In the genomic region with DNA sequence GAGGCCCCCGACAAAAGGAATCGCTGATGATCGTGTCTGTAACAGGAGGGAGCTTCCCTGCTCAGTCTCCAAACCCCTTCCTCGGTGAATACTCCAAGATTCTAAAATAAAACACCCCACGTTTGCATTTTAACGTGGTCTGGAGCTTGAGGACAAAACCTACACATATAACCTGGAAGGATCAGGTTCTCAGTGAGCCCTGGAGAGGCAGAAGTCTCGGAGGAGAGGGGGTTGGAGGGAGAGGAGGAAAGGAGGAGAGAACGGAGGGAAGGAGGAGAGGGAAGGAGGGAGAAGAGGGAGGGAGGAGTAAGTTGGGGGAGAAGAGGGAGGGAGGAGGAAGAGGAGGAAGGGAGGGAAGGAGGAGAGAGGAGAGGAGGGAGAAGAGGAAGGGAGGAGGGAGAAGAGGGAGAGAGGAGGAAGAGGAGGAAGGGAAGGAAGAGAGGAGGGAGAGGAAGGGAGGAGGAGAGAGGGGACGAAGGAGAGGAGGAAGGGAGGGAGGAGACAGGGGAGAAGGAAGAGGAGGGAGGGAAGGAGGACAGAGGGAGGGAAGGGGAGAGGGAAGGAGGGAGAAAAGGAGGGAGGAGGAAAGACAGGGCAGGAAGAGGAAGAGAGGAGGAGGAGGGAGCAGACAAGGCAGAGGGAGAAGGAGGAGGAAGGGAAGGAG, we compare ENCODE assay signal across 1 cellular context.
TF ChIP-seq lines count a peak whose summit lies in the region.

No MANE protein-coding gene starts in this region.

TF ChIP-seq in K562, 482 proteins besides CTCF, POLR2A, EP300 and RAD21 (continues in another document):
- TF ChIP-seq ZNF263 (CRISPR knock-in tag; IDR thresholded peaks at IDR 0.05; ENCODE audit: borderline replicate concordance) (peak; percentile 92), RBM14 (IDR thresholded peaks at IDR 0.05; ENCODE audit: borderline replicate concordance, insufficient read depth, low read depth, low read length) (no peak), HDGF (IDR thresholded peaks at IDR 0.05) (peak; percentile 69; the same call in 1 of the 2 replicates), ZNF146 (CRISPR knock-in tag; IDR thresholded peaks at IDR 0.05; ENCODE audit: unreplicated experiment) (no peak), MLLT1 (IDR thresholded peaks at IDR 0.05) (0 out of 4 replicates have a peak, but pooled peaks have one; percentile 59), ZNF217 (CRISPR knock-in tag; IDR thresholded peaks at IDR 0.05) (no peak), CC2D1A (IDR thresholded peaks at IDR 0.05) (peak; percentile 47; the same call in 1 of the 2 replicates), BCLAF1 (IDR thresholded peaks at IDR 0.05; ENCODE audit: borderline replicate concordance in 1 of 2, control insufficient read depth in 1 of 2, low read depth in 2 of 2, low read length in 1 of 2) (0 out of 4 replicates have a peak, but pooled peaks of 1 of the 2 experiments have one; percentile 23), DPF2 (IDR thresholded peaks at IDR 0.05) (peak; percentile 39; the same call in 1 of the 2 replicates), RUNX1 (IDR thresholded peaks at IDR 0.05; ENCODE audit: low read depth) (no peak), HDAC1 (IDR thresholded peaks at IDR 0.05) (peak in 1 of 2 experiments; percentile 77; a peak in 2 of 4 replicates), HLTF (IDR thresholded peaks at IDR 0.05) (peak; percentile 73; the same call in 1 of the 2 replicates), PKNOX1 (IDR thresholded peaks at IDR 0.05) (peak; percentile 54), BCOR (IDR thresholded peaks at IDR 0.05) (0 out of 2 replicates have a peak, but pooled peaks have one; percentile 16), ZBTB12 (CRISPR knock-in tag; IDR thresholded peaks at IDR 0.05) (no peak), HBP1 (CRISPR knock-in tag; IDR thresholded peaks at IDR 0.05) (0 out of 2 replicates have a peak, but pooled peaks have one; percentile 18), ELF4 (CRISPR knock-in tag; IDR thresholded peaks at IDR 0.05) (0 out of 2 replicates have a peak, but pooled peaks have one; percentile 13), MTA1 (IDR thresholded peaks at IDR 0.05; ENCODE audit: borderline replicate concordance) (peak; percentile 74), ARID2 (IDR thresholded peaks at IDR 0.05) (peak; percentile 46; the same call in 1 of the 2 replicates), GATAD2A (IDR thresholded peaks at IDR 0.05) (peak; percentile 49; the same call in 1 of the 2 replicates), OTX1 (CRISPR knock-in tag; IDR thresholded peaks at IDR 0.05) (0 out of 2 replicates have a peak, but pooled peaks have one; percentile 37), ARID1B (IDR thresholded peaks at IDR 0.05) (0 out of 2 replicates have a peak, but pooled peaks have one; percentile 12), TOE1 (IDR thresholded peaks at IDR 0.05; ENCODE audit: borderline replicate concordance) (0 out of 2 replicates have a peak, but pooled peaks have one; percentile 15), TOE1 (CRISPR knock-in tag; IDR thresholded peaks at IDR 0.05; ENCODE audit: borderline replicate concordance, low read depth) (no peak)
- TF ChIP-seq, protein P1, sequence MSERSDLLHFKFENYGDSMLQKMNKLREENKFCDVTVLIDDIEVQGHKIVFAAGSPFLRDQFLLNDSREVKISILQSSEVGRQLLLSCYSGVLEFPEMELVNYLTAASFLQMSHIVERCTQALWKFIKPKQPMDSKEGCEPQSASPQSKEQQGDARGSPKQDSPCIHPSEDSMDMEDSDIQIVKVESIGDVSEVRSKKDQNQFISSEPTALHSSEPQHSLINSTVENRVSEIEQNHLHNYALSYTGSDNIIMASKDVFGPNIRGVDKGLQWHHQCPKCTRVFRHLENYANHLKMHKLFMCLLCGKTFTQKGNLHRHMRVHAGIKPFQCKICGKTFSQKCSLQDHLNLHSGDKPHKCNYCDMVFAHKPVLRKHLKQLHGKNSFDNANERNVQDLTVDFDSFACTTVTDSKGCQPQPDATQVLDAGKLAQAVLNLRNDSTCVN (CRISPR knock-in tag; IDR thresholded peaks at IDR 0.05): 0 out of 2 replicates have a peak, but pooled peaks have one; percentile 45
- TF ChIP-seq, protein P2, sequence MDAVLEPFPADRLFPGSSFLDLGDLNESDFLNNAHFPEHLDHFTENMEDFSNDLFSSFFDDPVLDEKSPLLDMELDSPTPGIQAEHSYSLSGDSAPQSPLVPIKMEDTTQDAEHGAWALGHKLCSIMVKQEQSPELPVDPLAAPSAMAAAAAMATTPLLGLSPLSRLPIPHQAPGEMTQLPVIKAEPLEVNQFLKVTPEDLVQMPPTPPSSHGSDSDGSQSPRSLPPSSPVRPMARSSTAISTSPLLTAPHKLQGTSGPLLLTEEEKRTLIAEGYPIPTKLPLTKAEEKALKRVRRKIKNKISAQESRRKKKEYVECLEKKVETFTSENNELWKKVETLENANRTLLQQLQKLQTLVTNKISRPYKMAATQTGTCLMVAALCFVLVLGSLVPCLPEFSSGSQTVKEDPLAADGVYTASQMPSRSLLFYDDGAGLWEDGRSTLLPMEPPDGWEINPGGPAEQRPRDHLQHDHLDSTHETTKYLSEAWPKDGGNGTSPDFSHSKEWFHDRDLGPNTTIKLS (IDR thresholded peaks at IDR 0.05; ENCODE audit: borderline replicate concordance, low read depth): no peak
- TF ChIP-seq, protein P3, sequence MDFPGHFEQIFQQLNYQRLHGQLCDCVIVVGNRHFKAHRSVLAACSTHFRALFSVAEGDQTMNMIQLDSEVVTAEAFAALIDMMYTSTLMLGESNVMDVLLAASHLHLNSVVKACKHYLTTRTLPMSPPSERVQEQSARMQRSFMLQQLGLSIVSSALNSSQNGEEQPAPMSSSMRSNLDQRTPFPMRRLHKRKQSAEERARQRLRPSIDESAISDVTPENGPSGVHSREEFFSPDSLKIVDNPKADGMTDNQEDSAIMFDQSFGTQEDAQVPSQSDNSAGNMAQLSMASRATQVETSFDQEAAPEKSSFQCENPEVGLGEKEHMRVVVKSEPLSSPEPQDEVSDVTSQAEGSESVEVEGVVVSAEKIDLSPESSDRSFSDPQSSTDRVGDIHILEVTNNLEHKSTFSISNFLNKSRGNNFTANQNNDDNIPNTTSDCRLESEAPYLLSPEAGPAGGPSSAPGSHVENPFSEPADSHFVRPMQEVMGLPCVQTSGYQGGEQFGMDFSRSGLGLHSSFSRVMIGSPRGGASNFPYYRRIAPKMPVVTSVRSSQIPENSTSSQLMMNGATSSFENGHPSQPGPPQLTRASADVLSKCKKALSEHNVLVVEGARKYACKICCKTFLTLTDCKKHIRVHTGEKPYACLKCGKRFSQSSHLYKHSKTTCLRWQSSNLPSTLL (IDR thresholded peaks at IDR 0.05): 0 out of 2 replicates have a peak, but pooled peaks have one; percentile 64
- TF ChIP-seq, protein P4, sequence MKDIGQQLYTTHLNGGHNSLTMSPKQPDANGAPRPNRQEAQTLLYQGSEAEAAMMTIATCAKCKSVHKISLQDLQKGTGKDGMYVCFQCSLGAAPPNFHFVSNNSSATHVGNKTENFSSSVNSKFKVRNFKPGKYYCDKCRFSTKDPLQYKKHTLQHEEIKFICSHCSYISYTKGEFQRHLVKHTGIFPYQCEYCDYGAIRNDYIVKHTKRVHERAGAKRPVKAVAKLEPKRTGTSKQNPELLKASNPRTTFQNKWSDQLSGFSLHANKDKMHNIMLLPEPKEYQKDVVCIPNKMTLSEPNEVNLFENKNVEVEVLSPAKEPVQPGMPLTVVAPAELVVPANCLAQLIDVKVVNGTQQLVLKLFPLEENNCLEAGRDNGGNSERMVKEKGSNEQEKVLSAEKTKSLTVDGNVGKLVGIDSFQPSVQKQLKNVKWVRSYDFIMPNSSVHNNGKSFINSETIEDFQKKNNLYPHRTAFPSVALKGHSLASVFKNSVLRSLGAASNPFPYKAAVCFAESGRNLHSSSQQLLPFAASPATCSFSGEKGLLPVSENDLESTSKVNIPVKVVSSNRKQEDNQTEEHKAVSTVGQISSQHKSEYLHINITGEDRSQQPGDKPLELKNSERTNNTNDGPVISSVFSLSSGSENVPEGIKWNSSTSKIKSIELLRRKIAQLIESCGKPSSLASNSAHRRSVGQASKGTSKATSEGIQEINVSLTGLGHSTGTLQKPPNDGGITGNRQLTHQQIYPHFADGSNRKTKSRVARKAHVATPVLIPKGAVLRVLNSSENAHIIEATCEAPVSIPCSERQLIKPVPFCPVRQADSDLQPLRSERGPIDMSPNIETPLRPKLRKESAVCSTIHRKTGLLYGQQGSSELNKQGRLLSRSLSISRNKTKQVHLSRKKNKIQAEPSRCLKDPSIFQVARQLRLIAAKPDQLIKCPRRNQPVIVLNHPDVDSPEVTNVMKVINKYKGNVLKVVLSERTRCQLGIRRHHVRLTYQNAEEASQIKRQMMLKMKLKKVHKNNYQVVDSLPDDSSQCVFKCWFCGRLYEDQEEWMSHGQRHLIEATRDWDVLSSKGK (CRISPR knock-in tag; IDR thresholded peaks at IDR 0.05): no peak
- TF ChIP-seq, protein P5, sequence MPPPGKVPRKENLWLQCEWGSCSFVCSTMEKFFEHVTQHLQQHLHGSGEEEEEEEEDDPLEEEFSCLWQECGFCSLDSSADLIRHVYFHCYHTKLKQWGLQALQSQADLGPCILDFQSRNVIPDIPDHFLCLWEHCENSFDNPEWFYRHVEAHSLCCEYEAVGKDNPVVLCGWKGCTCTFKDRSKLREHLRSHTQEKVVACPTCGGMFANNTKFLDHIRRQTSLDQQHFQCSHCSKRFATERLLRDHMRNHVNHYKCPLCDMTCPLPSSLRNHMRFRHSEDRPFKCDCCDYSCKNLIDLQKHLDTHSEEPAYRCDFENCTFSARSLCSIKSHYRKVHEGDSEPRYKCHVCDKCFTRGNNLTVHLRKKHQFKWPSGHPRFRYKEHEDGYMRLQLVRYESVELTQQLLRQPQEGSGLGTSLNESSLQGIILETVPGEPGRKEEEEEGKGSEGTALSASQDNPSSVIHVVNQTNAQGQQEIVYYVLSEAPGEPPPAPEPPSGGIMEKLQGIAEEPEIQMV (tag; conservative IDR thresholded peaks at IDR 0.05; ENCODE audit: low read depth): 0 out of 2 replicates have a peak, but pooled peaks have one; percentile 43
- TF ChIP-seq, protein P6, sequence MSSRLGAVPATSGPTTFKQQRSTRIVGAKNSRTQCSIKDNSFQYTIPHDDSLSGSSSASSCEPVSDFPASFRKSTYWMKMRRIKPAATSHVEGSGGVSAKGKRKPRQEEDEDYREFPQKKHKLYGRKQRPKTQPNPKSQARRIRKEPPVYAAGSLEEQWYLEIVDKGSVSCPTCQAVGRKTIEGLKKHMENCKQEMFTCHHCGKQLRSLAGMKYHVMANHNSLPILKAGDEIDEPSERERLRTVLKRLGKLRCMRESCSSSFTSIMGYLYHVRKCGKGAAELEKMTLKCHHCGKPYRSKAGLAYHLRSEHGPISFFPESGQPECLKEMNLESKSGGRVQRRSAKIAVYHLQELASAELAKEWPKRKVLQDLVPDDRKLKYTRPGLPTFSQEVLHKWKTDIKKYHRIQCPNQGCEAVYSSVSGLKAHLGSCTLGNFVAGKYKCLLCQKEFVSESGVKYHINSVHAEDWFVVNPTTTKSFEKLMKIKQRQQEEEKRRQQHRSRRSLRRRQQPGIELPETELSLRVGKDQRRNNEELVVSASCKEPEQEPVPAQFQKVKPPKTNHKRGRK (tag; IDR thresholded peaks at IDR 0.05): peak; percentile 86
